9 cellular contexts compared by ENCODE assay signal in the genomic region with DNA sequence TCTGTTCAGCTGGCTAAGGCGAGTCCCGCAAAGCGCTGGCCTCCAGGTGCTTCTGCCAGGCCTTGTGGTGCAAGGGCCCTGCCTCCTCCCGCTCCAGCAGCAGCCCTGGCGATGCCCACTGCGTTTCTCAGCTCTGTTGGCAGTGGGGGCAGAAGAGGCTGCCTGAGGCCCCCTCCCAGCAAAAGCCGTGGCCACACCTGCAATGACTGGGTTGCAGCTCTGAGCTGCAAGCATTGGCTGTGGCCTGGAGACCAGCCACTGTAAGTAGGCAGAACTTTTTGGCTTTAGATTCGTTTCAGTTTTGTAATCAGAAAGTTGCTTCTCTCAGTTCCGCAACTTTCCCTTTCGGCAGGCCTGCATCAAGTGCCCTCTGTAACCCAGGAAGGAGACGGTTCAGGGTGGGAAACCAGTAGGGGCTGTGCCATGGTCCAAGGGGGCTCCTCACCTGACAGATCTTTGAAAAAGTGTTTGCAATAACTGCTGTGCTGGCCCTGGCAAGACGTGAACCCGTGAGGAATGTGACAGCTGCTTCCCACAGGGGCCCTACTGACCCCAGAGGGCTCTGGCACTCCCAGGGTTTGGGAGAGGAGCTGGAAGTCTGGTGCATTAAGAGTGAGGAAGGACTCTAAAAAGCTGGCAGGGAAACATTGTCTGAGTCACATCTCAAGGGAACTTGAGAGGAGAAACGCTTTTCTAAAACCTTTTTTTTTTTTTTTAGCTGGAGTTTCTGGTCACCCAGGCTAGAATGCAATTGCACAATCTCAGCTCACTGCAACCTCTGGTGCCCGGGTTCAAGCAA. TPM values are rescaled to one million over a fixed set of nuclear protein-coding genes. Genes with fewer than 3 reads are reported as not detected.
A peak's percentile ranks its signal among the peaks of the same experiment; 100 is the strongest.
DNase-seq lines count a peak whose midpoint lies in the region; TF ChIP-seq lines count a peak whose summit lies in the region.
"Had no signal": no experiment of that assay in that cellular context is flagged by ENCODE, and none has a peak within 500 bp of the region (broad histone marks: within the 10 kb centered on the region; RNA-seq: fewer than 3 reads in every experiment).

No MANE protein-coding gene starts in this region.

- WGBS in thyroid gland, 2 donors, result 49 to 54% methylated on average over 14 to 15 of the region's 15 CpGs
- WGBS in endodermal cell (ENCODE audit: insufficient coverage in 1 of 2, insufficient read length in 1 of 2), 2 experiments, result 84% methylated on average over 12 to 15 of the region's 15 CpGs

- H3K27me3 ChIP-seq in OCI-LY1 (ENCODE audit: insufficient read depth, low read length), result no peaks in the 10 kb centered on the region
- no peaks in the 10 kb centered on the region for H3K27me3 ChIP-seq in left ventricle myocardium inferior (ENCODE audit: low read depth)
- H3K27me3 ChIP-seq in thyroid gland, result no peaks in the 10 kb centered on the region
- no peaks in the 10 kb centered on the region for H3K27me3 ChIP-seq in endodermal cell (ENCODE audit: control insufficient read depth, insufficient read depth, low read length, poor library complexity, severe bottlenecking)

- H3K36me3 ChIP-seq in OCI-LY1 (ENCODE audit: insufficient read depth, low read length) (no peaks in the 10 kb centered on the region), left ventricle myocardium inferior (no peaks in the 10 kb centered on the region), thyroid gland (no peaks in the 10 kb centered on the region), endodermal cell (ENCODE audit: control insufficient read depth, insufficient read depth, low read length) (no peaks in the 10 kb centered on the region)

- TF ChIP-seq CTCF in GM10266 (IDR thresholded peaks at IDR 0.05; ENCODE audit: control insufficient read depth, insufficient read depth, low read depth, missing control alignments) (no peak), HFFc6 (IDR thresholded peaks at IDR 0.05) (no peak), OCI-LY1 (IDR thresholded peaks at IDR 0.05; ENCODE audit: low read length) (no peak), left ventricle myocardium inferior (IDR thresholded peaks at IDR 0.05; ENCODE audit: borderline replicate concordance) (no peak), thyroid gland (IDR thresholded peaks at IDR 0.05) (no peak), endodermal cell (conservative IDR thresholded peaks at IDR 0.05) (no peak)

- DNase-seq in GM10266 (ENCODE audit: extremely low spot score), result peak; percentile 54
- DNase-seq in HFFc6, result peak; percentile 59
- DNase-seq in left ventricle myocardium inferior, result no peak
- peak; percentile 39 to 41 for DNase-seq in thyroid gland
- no peak for DNase-seq in NCI-H1048 (lab: John Stamatoyannopoulos, UW)
- DNase-seq in SHP77 (lab: John Stamatoyannopoulos, UW), result no peak
- DNase-seq in endodermal cell, result no peak

- H3K36me3 Mint-ChIP-seq in HFFc6 (ENCODE audit: low read depth), result no peaks in the 10 kb centered on the region
- no peaks in the 10 kb centered on the region for H3K36me3 Mint-ChIP-seq in endodermal cell (ENCODE audit: low read depth)

- no peaks in the 10 kb centered on the region for H4K20me1 ChIP-seq in OCI-LY1 (ENCODE audit: insufficient read depth, low read length)

- peak overlapping the region; percentile 24; the same call in 1 of the 2 replicates for H2AFZ ChIP-seq in OCI-LY1 (ENCODE audit: low read length)

- H3K27ac ChIP-seq in OCI-LY1 (ENCODE audit: low read depth, low read length, poor library complexity, severe bottlenecking) (peak overlapping the region; percentile 83), left ventricle myocardium inferior (replicated peaks) (peak overlapping the region; percentile 64), thyroid gland (peak overlapping the region; percentile 16 to 78 (median 75)), endodermal cell (ENCODE audit: low read depth, low read length) (no peak overlapping the region)

- H3K9ac ChIP-seq in OCI-LY1 (ENCODE audit: low read length), result peak overlapping the region; percentile 49
- H3K9ac ChIP-seq in endodermal cell (ENCODE audit: extremely low read depth, low read length, poor library complexity, severe bottlenecking), result no peak overlapping the region

- H3K9me3 ChIP-seq in OCI-LY1 (ENCODE audit: low read length) (no peaks in the 10 kb centered on the region), left ventricle myocardium inferior (replicated peaks) (no peaks in the 10 kb centered on the region), thyroid gland (no peaks in the 10 kb centered on the region), endodermal cell (ENCODE audit: control insufficient read depth, low read length) (no peaks in the 10 kb centered on the region)

- H3K4me2 ChIP-seq in OCI-LY1 (ENCODE audit: low read length), result peak overlapping the region; percentile 58

- no peaks in the 10 kb centered on the region for H3K79me2 ChIP-seq in OCI-LY1 (ENCODE audit: insufficient read depth, low read length)

- H3K4me1 Mint-ChIP-seq in HFFc6 (ENCODE audit: low read depth), result peaks cover 31% of the 10 kb centered on the region
- H3K4me1 Mint-ChIP-seq in endodermal cell, result peaks cover 7% of the 10 kb centered on the region

- H3K27me3 Mint-ChIP-seq in HFFc6 (ENCODE audit: insufficient read depth), result no peaks in the 10 kb centered on the region; the same call in 1 of the 2 replicates
- no peaks in the 10 kb centered on the region for H3K27me3 Mint-ChIP-seq in endodermal cell (ENCODE audit: insufficient read depth)
- H3K27me3 Mint-ChIP-seq: stimulated activated naive CD8-positive, alpha-beta T cell treated with anti-CD3 and anti-CD28 coated beads, Interleukin-15, Interleukin-2, amounts not matched to agents 100 ng/mL and 50 ng/mL, for 24 hours had no signal

- H3K27ac Mint-ChIP-seq in HFFc6 (peak overlapping the region; percentile 77), endodermal cell (no peak overlapping the region)
- H3K27ac Mint-ChIP-seq: stimulated activated naive CD8-positive, alpha-beta T cell treated with anti-CD3 and anti-CD28 coated beads, Interleukin-15, Interleukin-2, amounts not matched to agents 100 ng/mL and 50 ng/mL, for 24 hours had no signal

- no peaks in the 10 kb centered on the region for H3K9me3 Mint-ChIP-seq in HFFc6
- no peaks in the 10 kb centered on the region for H3K9me3 Mint-ChIP-seq in endodermal cell
- H3K9me3 Mint-ChIP-seq: stimulated activated naive CD8-positive, alpha-beta T cell treated with anti-CD3 and anti-CD28 coated beads, Interleukin-15, Interleukin-2, amounts not matched to agents 100 ng/mL and 50 ng/mL, for 24 hours had no signal

- H3K4me1 ChIP-seq in OCI-LY1 (ENCODE audit: insufficient read depth, low read length, severe bottlenecking), result peaks cover 41% of the 10 kb centered on the region
- peaks cover 6% of the 10 kb centered on the region for H3K4me1 ChIP-seq in left ventricle myocardium inferior
- peaks cover 0 to 10% of the 10 kb centered on the region in 2 donors for H3K4me1 ChIP-seq in thyroid gland
- H3K4me1 ChIP-seq in endodermal cell (ENCODE audit: control insufficient read depth, insufficient read depth, low read length), result no peaks in the 10 kb centered on the region

- TF ChIP-seq POLR2A in thyroid gland (IDR thresholded peaks at IDR 0.05), result no peak

- peak overlapping the region; percentile 34 for H3K4me3 ChIP-seq in OCI-LY1 (ENCODE audit: low read depth, low read length, poor library complexity, severe bottlenecking)
- H3K4me3 ChIP-seq in left ventricle myocardium inferior, result no peak overlapping the region
- no peak overlapping the region for H3K4me3 ChIP-seq in thyroid gland (replicated peaks in 1 of 3)
- no peak overlapping the region for H3K4me3 ChIP-seq in endodermal cell (ENCODE audit: low read length)

- intact Hi-C loops in left ventricle myocardium inferior (cut with micrococcal nuclease), result no loop called here
- intact Hi-C loops in thyroid gland (cut with DNase I), result no loop called here

- H3K9me2 ChIP-seq in OCI-LY1 (ENCODE audit: low read depth, low read length), result no peaks in the 10 kb centered on the region

- no peaks in the 10 kb centered on the region for H3F3A ChIP-seq in OCI-LY1 (ENCODE audit: insufficient read depth, low read length)

- H3K4me3 Mint-ChIP-seq in HFFc6, result peak overlapping the region; percentile 73
- no peak overlapping the region for H3K4me3 Mint-ChIP-seq in endodermal cell
- H3K4me3 Mint-ChIP-seq: stimulated activated naive CD8-positive, alpha-beta T cell treated with anti-CD3 and anti-CD28 coated beads, Interleukin-15, Interleukin-2, amounts not matched to agents 100 ng/mL and 50 ng/mL, for 24 hours had no signal

RNA-seq across cellular contexts. Expression of a gene that starts 54.5 kb away (rescaled TPM):
- 10 to 100 TPM; 79.0 to 95.6 (median 81.9) TPM for total RNA-seq in HFFc6 (2021; fragmentation: NEBNext Ultra II Directional; extraction: Animal tissue kit (Norgen Biotek cat#: 25700))
- total RNA-seq in left ventricle myocardium inferior (81.9 TPM), thyroid gland (10 to 100 TPM; 56.7 to 71.4 (median 63.3) TPM), endodermal cell (10 to 100 TPM; 44.3 to 49.0 TPM)
- 36.4 TPM for polyA plus RNA-seq in endodermal cell (2013, experiment 1 of 2)
- 30.5 TPM for polyA plus RNA-seq in endodermal cell (2013, experiment 2 of 2)

Comparison
In these comparisons a context has a peak if more than half of its experiments do, and no peak if none do; other contexts are left out.
1. DNase-seq: peak in GM10266 (single experiment), HFFc6 (single experiment) and thyroid gland (2 of 2); none in left ventricle myocardium inferior (single experiment), NCI-H1048 (single experiment), SHP77 (0 of 2) and endodermal cell (single experiment).